In the genomic region with DNA sequence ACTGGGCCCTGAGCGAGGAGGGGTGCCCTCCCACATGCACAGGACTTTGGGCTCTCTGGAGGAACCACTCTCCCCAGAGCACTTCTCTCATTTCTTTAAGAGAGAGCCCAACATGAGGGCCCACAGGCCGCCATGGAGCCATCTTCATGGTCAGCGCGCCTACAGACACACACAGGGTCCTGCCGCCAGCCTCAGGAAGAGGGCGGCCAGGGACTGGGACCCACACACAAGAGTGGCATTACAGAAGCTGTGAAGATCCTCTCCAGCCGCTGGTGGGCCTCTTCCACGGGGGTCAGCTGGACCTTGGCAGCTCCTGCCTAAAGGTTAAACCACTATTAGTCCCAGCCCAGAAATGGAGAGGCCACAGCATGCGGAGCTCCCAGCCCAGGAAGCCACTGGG, we compare ENCODE assay signal across 16 cellular contexts.
"Had no signal": no experiment of that assay in that cellular context is flagged by ENCODE, and none has a peak within 500 bp of the region (broad histone marks: within the 10 kb centered on the region; RNA-seq: fewer than 3 reads in every experiment).

No MANE protein-coding gene starts in this region.

- H3K9me3 ChIP-seq: pancreas, suprapubic skin had no signal

- H3K4me3 ChIP-seq: dorsolateral prefrontal cortex, pancreas, skin epidermis, suprapubic skin had no signal

- H3K27ac ChIP-seq: pancreas, suprapubic skin had no signal

- H3K27ac Mint-ChIP-seq: activated CD4-positive, alpha-beta T cell treated with anti-CD3 and anti-CD28 coated beads, Interleukin-2, amount 10 ng/mL, durations not matched to agents 7 days and 5 days; memory B cell had no signal

- H3K27me3 Mint-ChIP-seq: activated CD4-positive, alpha-beta T cell treated with anti-CD3 and anti-CD28 coated beads, Interleukin-2, amount 10 ng/mL, durations not matched to agents 7 days and 5 days; activated naive CD4-positive, alpha-beta T cell treated with anti-CD3 and anti-CD28 coated beads, Interleukin-2, amount 50 U/mL, for 24 hours; memory B cell had no signal

- H3K27me3 ChIP-seq: dorsolateral prefrontal cortex, pancreas, suprapubic skin had no signal

- H3K9me3 Mint-ChIP-seq: activated CD4-positive, alpha-beta T cell treated with anti-CD3 and anti-CD28 coated beads, Interleukin-2, amount 10 ng/mL, durations not matched to agents 7 days and 5 days; activated naive CD4-positive, alpha-beta T cell treated with anti-CD3 and anti-CD28 coated beads, Interleukin-2, amount 50 U/mL, for 24 hours; activated T-helper 2 cell treated with anti-CD3 and anti-CD28 coated beads, Interferon-gamma antibody, Interleukin-2, Interleukin-4, amounts not matched to agents 10 μg/mL and 5 μg/mL and 100 μg/mL, durations not matched to agents 14 hours and 24 hours and 36 hours; brain; memory B cell had no signal

- H3K4me3 Mint-ChIP-seq: activated CD4-positive, alpha-beta T cell treated with anti-CD3 and anti-CD28 coated beads, Interleukin-2, amount 10 ng/mL, durations not matched to agents 7 days and 5 days; activated naive CD4-positive, alpha-beta T cell treated with anti-CD3 and anti-CD28 coated beads, Interleukin-2, amount 50 U/mL, for 24 hours; brain; memory B cell had no signal

- FAIRE-seq: pancreas, TTC549 had no signal

- DNase-seq: activated CD4-positive, alpha-beta T cell treated with anti-CD3 and anti-CD28 coated beads, Interleukin-2, amount 10 ng/mL, durations not matched to agents 7 days and 5 days; activated CD4-positive, CD25-positive, alpha-beta regulatory T cell; activated CD8-positive, alpha-beta memory T cell treated with anti-CD3 and anti-CD28 coated beads for 24 hours; amygdala; dorsolateral prefrontal cortex; retina; stimulated activated naive CD4-positive, alpha-beta T cell; T-helper 2 cell had no signal

- H3K36me3 Mint-ChIP-seq: activated naive CD4-positive, alpha-beta T cell treated with anti-CD3 and anti-CD28 coated beads, Interleukin-2, amount 50 U/mL, for 24 hours had no signal
